In genomic region chr15:88061452-88061851, GRCh38 we compare ENCODE assay signal across 22 cellular contexts.
"Had no signal": no experiment of that assay in that cellular context is flagged by ENCODE, and none has a peak within 500 bp of the region (broad histone marks: within the 10 kb centered on the region; RNA-seq: fewer than 3 reads in every experiment).

No MANE protein-coding gene starts in this region.

- H3K4me1 Mint-ChIP-seq: activated CD4-positive, alpha-beta T cell treated with anti-CD3 and anti-CD28 coated beads, Interleukin-2, amount 10 ng/mL, durations not matched to agents 7 days and 5 days; activated CD8-positive, alpha-beta memory T cell treated with anti-CD3 and anti-CD28 coated beads, Interleukin-2, amount 10 ng/mL, durations not matched to agents 7 days and 5 days; activated naive CD4-positive, alpha-beta T cell treated with anti-CD3 and anti-CD28 coated beads, Interleukin-2, amount 10 ng/mL, durations not matched to agents 7 days and 5 days; naive B cell had no signal

- H3K27me3 ChIP-seq: spleen, tibial artery had no signal

- H3K27me3 Mint-ChIP-seq: activated CD4-positive, alpha-beta T cell treated with anti-CD3 and anti-CD28 coated beads, Interleukin-2, amount 10 ng/mL, durations not matched to agents 7 days and 5 days; activated CD8-positive, alpha-beta memory T cell treated with anti-CD3 and anti-CD28 coated beads, Interleukin-2, amount 10 ng/mL, durations not matched to agents 7 days and 5 days; activated CD8-positive, alpha-beta T cell treated with anti-CD3 and anti-CD28 coated beads for 36 hours; activated naive CD4-positive, alpha-beta T cell treated with anti-CD3 and anti-CD28 coated beads, Interleukin-2, amount 10 ng/mL, durations not matched to agents 7 days and 5 days; dendritic cell treated with granulocyte-macrophage colony-stimulating factor and Interleukin-4, amounts not matched to agents 40 ng/mL and 50 ng/mL, for 4 days; naive B cell had no signal

- DNase-seq: activated CD4-positive, alpha-beta T cell treated with anti-CD3 and anti-CD28 coated beads, Interleukin-2, amount 10 ng/mL, durations not matched to agents 7 days and 5 days; activated CD4-positive, CD25-positive, alpha-beta regulatory T cell treated with anti-CD3 and anti-CD28 coated beads, Interleukin-2, amount 50 U/mL, for 72 hours; activated CD8-positive, alpha-beta memory T cell treated with anti-CD3 and anti-CD28 coated beads, Interleukin-2, amount 10 ng/mL, durations not matched to agents 7 days and 5 days; activated CD8-positive, alpha-beta T cell treated with anti-CD3 and anti-CD28 coated beads for 36 hours; activated effector memory CD4-positive, alpha-beta T cell treated with anti-CD3 and anti-CD28 coated beads, Interleukin-2, amount 50 U/mL, for 16 hours; activated naive CD4-positive, alpha-beta T cell treated with anti-CD3 and anti-CD28 coated beads, Interleukin-2, amount 10 ng/mL, durations not matched to agents 7 days and 5 days; activated T-cell treated with anti-CD3 and anti-CD28 coated beads for 4 hours; effector CD4-positive, alpha-beta T cell; foreskin fibroblast; left colon; mesenchymal stem cell; mucosa of descending colon; naive B cell; occipital lobe; retina; spleen; stimulated activated CD4-positive, alpha-beta T cell treated with anti-CD3 and anti-CD28 coated beads, Interleukin-4, amount 100 ng/mL, for 24 hours; stimulated activated naive CD8-positive, alpha-beta T cell treated with anti-CD3 and anti-CD28 coated beads, Interleukin-15, Interleukin-2, amounts not matched to agents 100 U/mL and 50 U/mL, for 24 hours; WERI-Rb-1 had no signal

- H3K4me3 ChIP-seq: mucosa of descending colon, spleen, tibial artery had no signal

- H3K9me3 ChIP-seq: mucosa of descending colon, spleen, tibial artery had no signal

- H3K4me3 Mint-ChIP-seq: activated CD4-positive, alpha-beta T cell treated with anti-CD3 and anti-CD28 coated beads, Interleukin-2, amount 10 ng/mL, durations not matched to agents 7 days and 5 days; activated CD8-positive, alpha-beta memory T cell treated with anti-CD3 and anti-CD28 coated beads, Interleukin-2, amount 10 ng/mL, durations not matched to agents 7 days and 5 days; activated CD8-positive, alpha-beta T cell treated with anti-CD3 and anti-CD28 coated beads for 36 hours; activated naive CD4-positive, alpha-beta T cell treated with anti-CD3 and anti-CD28 coated beads, Interleukin-2, amount 10 ng/mL, durations not matched to agents 7 days and 5 days; dendritic cell treated with granulocyte-macrophage colony-stimulating factor and Interleukin-4, amounts not matched to agents 40 ng/mL and 50 ng/mL, for 4 days; naive B cell; T-helper 2 cell treated with Interferon-gamma antibody and Interleukin-4, amounts not matched to agents 5 μg/mL and 100 μg/mL, for 36 hours had no signal

- H3K27ac Mint-ChIP-seq: activated CD4-positive, alpha-beta T cell treated with anti-CD3 and anti-CD28 coated beads, Interleukin-2, amount 10 ng/mL, durations not matched to agents 7 days and 5 days; activated CD8-positive, alpha-beta memory T cell treated with anti-CD3 and anti-CD28 coated beads, Interleukin-2, amount 10 ng/mL, durations not matched to agents 7 days and 5 days; activated CD8-positive, alpha-beta T cell treated with anti-CD3 and anti-CD28 coated beads for 36 hours; activated naive CD4-positive, alpha-beta T cell treated with anti-CD3 and anti-CD28 coated beads, Interleukin-2, amount 10 ng/mL, durations not matched to agents 7 days and 5 days; dendritic cell treated with granulocyte-macrophage colony-stimulating factor and Interleukin-4, amounts not matched to agents 40 ng/mL and 50 ng/mL, for 4 days; naive B cell; T-helper 2 cell treated with Interferon-gamma antibody and Interleukin-4, amounts not matched to agents 5 μg/mL and 100 μg/mL, for 36 hours had no signal

- ATAC-seq: activated CD8-positive, alpha-beta memory T cell treated with anti-CD3 and anti-CD28 coated beads, Interleukin-2, amount 10 ng/mL, durations not matched to agents 7 days and 5 days; activated CD8-positive, alpha-beta T cell treated with anti-CD3 and anti-CD28 coated beads for 36 hours; left colon; mucosa of descending colon; stimulated activated naive CD8-positive, alpha-beta T cell treated with anti-CD3 and anti-CD28 coated beads, Interleukin-15, Interleukin-2, amounts not matched to agents 100 U/mL and 50 U/mL, for 24 hours had no signal

- H3K4me1 ChIP-seq: spleen had no signal

- H3K27ac ChIP-seq: spleen, tibial artery, WERI-Rb-1 had no signal

- H3K36me3 ChIP-seq: spleen, tibial artery, WERI-Rb-1 had no signal

- H3K36me3 Mint-ChIP-seq: activated CD8-positive, alpha-beta memory T cell treated with anti-CD3 and anti-CD28 coated beads, Interleukin-2, amount 10 ng/mL, durations not matched to agents 7 days and 5 days; activated naive CD4-positive, alpha-beta T cell treated with anti-CD3 and anti-CD28 coated beads, Interleukin-2, amount 10 ng/mL, durations not matched to agents 7 days and 5 days; naive B cell had no signal

- H3K9me3 Mint-ChIP-seq: activated CD4-positive, alpha-beta T cell treated with anti-CD3 and anti-CD28 coated beads, Interleukin-2, amount 10 ng/mL, durations not matched to agents 7 days and 5 days; activated CD8-positive, alpha-beta T cell treated with anti-CD3 and anti-CD28 coated beads for 36 hours; activated naive CD4-positive, alpha-beta T cell treated with anti-CD3 and anti-CD28 coated beads, Interleukin-2, amount 10 ng/mL, durations not matched to agents 7 days and 5 days; dendritic cell treated with granulocyte-macrophage colony-stimulating factor and Interleukin-4, amounts not matched to agents 40 ng/mL and 50 ng/mL, for 4 days; T-helper 2 cell treated with Interferon-gamma antibody and Interleukin-4, amounts not matched to agents 5 μg/mL and 100 μg/mL, for 36 hours had no signal
